1 cellular context compared by ENCODE assay signal in genomic region chr12:57266681-57267080, GRCh38.
TF ChIP-seq lines count a peak whose summit lies in the region.

No MANE protein-coding gene starts in this region.

TF ChIP-seq in WTC11, 78 proteins besides CTCF, POLR2A, EP300 and RAD21 (continued from another document):
- TF ChIP-seq E2F4 (CRISPR knock-in tag; IDR thresholded peaks at IDR 0.05; ENCODE audit: borderline replicate concordance, low read depth) (no peak), ESRRA (CRISPR knock-in tag; IDR thresholded peaks at IDR 0.05; ENCODE audit: borderline replicate concordance) (no peak), ATF1 (CRISPR knock-in tag; IDR thresholded peaks at IDR 0.05) (no peak), MAX (CRISPR knock-in tag; IDR thresholded peaks at IDR 0.05) (no peak), RORB (CRISPR knock-in tag; IDR thresholded peaks at IDR 0.05) (no peak), MYBL2 (CRISPR knock-in tag; IDR thresholded peaks at IDR 0.05) (no peak), FOXP4 (CRISPR knock-in tag; IDR thresholded peaks at IDR 0.05) (no peak), EMX1 (CRISPR knock-in tag; IDR thresholded peaks at IDR 0.05) (no peak), FOXJ3 (CRISPR knock-in tag; IDR thresholded peaks at IDR 0.05; ENCODE audit: borderline replicate concordance) (no peak), ZNF263 (CRISPR knock-in tag; IDR thresholded peaks at IDR 0.05; ENCODE audit: low read depth) (no peak), MXD4 (CRISPR knock-in tag; IDR thresholded peaks at IDR 0.05; ENCODE audit: borderline replicate concordance) (no peak), ARID4B (CRISPR knock-in tag; IDR thresholded peaks at IDR 0.05; ENCODE audit: borderline replicate concordance) (no peak), ZBTB43 (CRISPR knock-in tag; IDR thresholded peaks at IDR 0.05) (no peak), NFE2L1 (CRISPR knock-in tag; IDR thresholded peaks at IDR 0.05) (no peak), ZNF396 (CRISPR knock-in tag; IDR thresholded peaks at IDR 0.05; ENCODE audit: borderline replicate concordance) (no peak), GRHL2 (CRISPR knock-in tag; IDR thresholded peaks at IDR 0.05; ENCODE audit: insufficient replicate concordance, severe bottlenecking) (no peak), SOX15 (CRISPR knock-in tag; IDR thresholded peaks at IDR 0.05) (no peak), FOXP1 (CRISPR knock-in tag; IDR thresholded peaks at IDR 0.05; ENCODE audit: borderline replicate concordance) (no peak)
